ENCODE assay signal across 1 cellular context in genomic region chr5:57155033-57155432, GRCh38.
TF ChIP-seq lines count a peak whose summit lies in the region.

No MANE protein-coding gene starts in this region.

TF ChIP-seq in K562, 482 proteins besides CTCF, POLR2A, EP300 and RAD21 (continued from another document and continues in another):
- TF ChIP-seq CEBPZ (IDR thresholded peaks at IDR 0.05; ENCODE audit: borderline replicate concordance, low read depth, low read length), result no peak
- no peak for TF ChIP-seq RBFOX2 (IDR thresholded peaks at IDR 0.05; ENCODE audit: low read depth, low read length)
- TF ChIP-seq NFE2L1 (tag; IDR thresholded peaks at IDR 0.05; ENCODE audit: borderline replicate concordance, low read depth), result no peak; the same call in 1 of the 2 replicates
- TF ChIP-seq MBD1 (CRISPR knock-in tag; IDR thresholded peaks at IDR 0.05), result no peak
- TF ChIP-seq E2F6 (IDR thresholded peaks at IDR 0.05; ENCODE audit: borderline replicate concordance in 1 of 2, extremely low read depth in 1 of 2, insufficient read depth in 1 of 2, insufficient read length in 1 of 2, low read depth in 1 of 2, low read length in 1 of 2, poor library complexity in 1 of 2, severe bottlenecking in 1 of 2), result no peak
- TF ChIP-seq ARID3B (CRISPR knock-in tag; IDR thresholded peaks at IDR 0.05; ENCODE audit: borderline replicate concordance), result no peak
- TF ChIP-seq CTCFL (IDR thresholded peaks at IDR 0.05; ENCODE audit: borderline replicate concordance, insufficient read depth, low read depth, low read length, poor library complexity, severe bottlenecking), result no peak
- 0 out of 2 replicates have a peak, but pooled peaks have one; percentile 57 for TF ChIP-seq ZNF197 (CRISPR knock-in tag; IDR thresholded peaks at IDR 0.05; ENCODE audit: low read depth)
- no peak for TF ChIP-seq E2F1 (CRISPR knock-in tag; IDR thresholded peaks at IDR 0.05)
- no peak for TF ChIP-seq PATZ1 (CRISPR knock-in tag; IDR thresholded peaks at IDR 0.05; ENCODE audit: borderline replicate concordance)
- no peak for TF ChIP-seq ZNF280B (CRISPR knock-in tag; IDR thresholded peaks at IDR 0.05)
- TF ChIP-seq TAF15 (IDR thresholded peaks at IDR 0.05; ENCODE audit: low read depth, low read length), result no peak
- TF ChIP-seq TEAD1 (CRISPR knock-in tag; IDR thresholded peaks at IDR 0.05), result peak in 1 of 2 experiments; percentile 92; a peak in 2 of 4 replicates
- no peak for TF ChIP-seq TCF7 (IDR thresholded peaks at IDR 0.05; ENCODE audit: borderline replicate concordance)
- TF ChIP-seq TAF9B (IDR thresholded peaks at IDR 0.05; ENCODE audit: partially characterized antibody), result no peak
- no peak for TF ChIP-seq CBX1 (IDR thresholded peaks at IDR 0.05; ENCODE audit: low read depth)
- no peak for TF ChIP-seq ZZZ3 (IDR thresholded peaks at IDR 0.05)
- no peak for TF ChIP-seq ZNF324 (CRISPR knock-in tag; IDR thresholded peaks at IDR 0.05)
- TF ChIP-seq SNRNP70 (optimal IDR thresholded peaks at IDR 0.05; ENCODE audit: low read depth, low read length), result no peak
- TF ChIP-seq CHD7 (IDR thresholded peaks at IDR 0.05; ENCODE audit: low read depth, low read length), result no peak
- no peak for TF ChIP-seq SMARCE1 (IDR thresholded peaks at IDR 0.05)
- no peak for TF ChIP-seq DIDO1 (tag; IDR thresholded peaks at IDR 0.05; ENCODE audit: low read depth)
- no peak for TF ChIP-seq RBM15 (IDR thresholded peaks at IDR 0.05; ENCODE audit: insufficient read depth, low read length)
- no peak for TF ChIP-seq KAT8 (IDR thresholded peaks at IDR 0.05; ENCODE audit: low read depth)
- no peak for TF ChIP-seq SETDB1 (IDR thresholded peaks at IDR 0.05; ENCODE audit: low read length)
- TF ChIP-seq NFE2 (IDR thresholded peaks at IDR 0.05; ENCODE audit: low read depth), result no peak
- no peak for TF ChIP-seq RFX1 (IDR thresholded peaks at IDR 0.05)
